19 cellular contexts compared by ENCODE assay signal in genomic region chr1:99566290-99567021, GRCh38.
DNase-seq lines count a peak whose midpoint lies in the region; ATAC-seq, FAIRE-seq and TF ChIP-seq lines count a peak whose summit lies in the region.
"Had no signal": no experiment of that assay in that cellular context is flagged by ENCODE, and none has a peak within 500 bp of the region (broad histone marks: within the 10 kb centered on the region; RNA-seq: fewer than 3 reads in every experiment).

No MANE protein-coding gene starts in this region.

- no peak for TF ChIP-seq POLR2A in K562 (conservative IDR thresholded peaks at IDR 0.05)

- TF ChIP-seq EP300 in K562 (IDR thresholded peaks at IDR 0.05; ENCODE audit: low read length), result no peak

- no peak overlapping the region for H3K4me3 Mint-ChIP-seq in stimulated activated effector memory CD8-positive, alpha-beta T cell treated with anti-CD3 and anti-CD28 coated beads, Interleukin-12 subunit alpha, Interleukin-12 subunit beta, amount 100 ng/mL, for 72 hours
- H3K4me3 Mint-ChIP-seq: CD14-positive monocyte, H9 had no signal

- H3K79me2 ChIP-seq in K562 (ENCODE audit: control insufficient read depth, insufficient read depth, low read length), result no peaks in the 10 kb centered on the region

- 37% methylated on average over 4 of the region's 4 CpGs for WGBS in K562 (ENCODE audit: insufficient coverage, low coverage, missing lambda C conversion rate)

- no peaks in the 10 kb centered on the region for H3K9me3 Mint-ChIP-seq in stimulated activated effector memory CD8-positive, alpha-beta T cell treated with anti-CD3 and anti-CD28 coated beads, Interleukin-12 subunit alpha, Interleukin-12 subunit beta, amount 100 ng/mL, for 72 hours

- no peak overlapping the region for H3K27ac Mint-ChIP-seq in stimulated activated effector memory CD8-positive, alpha-beta T cell treated with anti-CD3 and anti-CD28 coated beads, Interleukin-12 subunit alpha, Interleukin-12 subunit beta, amount 100 ng/mL, for 72 hours
- H3K27ac Mint-ChIP-seq: CD14-positive monocyte, H9 had no signal

- CTCF ChIA-PET in K562 (lab: Yijun Ruan, JAX; ENCODE audit: low intra/inter-chr PET ratio), result no interaction called here

- no TSS peak for BruUV-seq in K562 (replicated peaks; lab: Mats Ljungman, UMichigan)

- no peaks in the 10 kb centered on the region for H3K9me3 ChIP-seq in K562 (replicated peaks; ENCODE audit: control insufficient read depth, insufficient read depth, low read depth, low read length)

- H3K9me1 ChIP-seq in K562 (ENCODE audit: control insufficient read depth, insufficient read depth, low read length), result no peaks in the 10 kb centered on the region

- no peak for TF ChIP-seq RAD21 in K562 (CRISPR knock-in tag; conservative IDR thresholded peaks at IDR 0.05 in 1 of 2, IDR thresholded peaks at IDR 0.05 in 1 of 2)

- in situ Hi-C loops in K562 (cut with MboI), result no loop called here

- DNase-seq in NCI-H226, result peak; percentile 42
- DNase-seq in K562 (ENCODE audit: extremely low read depth in 1 of 4, low spot score in 3 of 4), result no peak
- DNase-seq in left lobe of liver (ENCODE audit: low spot score), result peak; percentile 48
- DNase-seq in stimulated activated effector memory CD8-positive, alpha-beta T cell treated with anti-CD3 and anti-CD28 coated beads, Interleukin-12 subunit alpha, Interleukin-12 subunit beta, amount 100 ng/mL, for 72 hours (ENCODE audit: low spot score in 2 of 2), result no peak
- DNase-seq: DMS79 treated with DMSO at 0.1 percent for 48 hours, H9, NCI-H1092 treated with DMSO at 0.1 percent for 48 hours, NCI-H146, NCI-H2029 treated with DMSO at 0.1 percent for 48 hours, NCI-H2227 treated with DMSO at 0.1 percent for 48 hours, NCI-H524, SW 1271 had no signal

- FAIRE-seq in K562 (lab: Jason Lieb, UNC), result no peak

- intact Hi-C loops in K562 (cut with micrococcal nuclease), result no loop called here

- no peaks in the 10 kb centered on the region for H3K27me3 ChIP-seq in K562 (ENCODE audit: control insufficient read depth in 2 of 2, insufficient read depth in 2 of 2, low read length in 2 of 2)

- no peak overlapping the region for H2AFZ ChIP-seq in K562 (ENCODE audit: low read depth, low read length)

- TF ChIP-seq CTCF in K562 (IDR thresholded peaks at IDR 0.05 in 2 of 3, conservative IDR thresholded peaks at IDR 0.05 in 1 of 3; ENCODE audit: insufficient read depth in 2 of 3, low read depth in 1 of 3, low read length in 3 of 3), result no peak

- H3K4me3 ChIP-seq in K562, result no peak overlapping the region

- H3K9ac ChIP-seq in K562 (ENCODE audit: insufficient read depth in 1 of 2, low read depth in 2 of 2, low read length in 2 of 2), result no peak overlapping the region

- no peak overlapping the region for H3K27ac ChIP-seq in K562 (ENCODE audit: extremely low read depth, low read depth, low read length)
- H3K27ac ChIP-seq: HL-60 had no signal

- POLR2A ChIA-PET in K562 (lab: Yijun Ruan, JAX), result interaction anchor here (0.6 kb wide), 5 partner anchors 11 to 184 kb away, joined by 3 read pairs; no protein-coding TSS in a partner anchor

- no peaks in the 10 kb centered on the region for H3K36me3 ChIP-seq in K562 (ENCODE audit: control insufficient read depth, insufficient read depth, low read length)

- no peaks in the 10 kb centered on the region for H3K4me1 Mint-ChIP-seq in stimulated activated effector memory CD8-positive, alpha-beta T cell treated with anti-CD3 and anti-CD28 coated beads, Interleukin-12 subunit alpha, Interleukin-12 subunit beta, amount 100 ng/mL, for 72 hours
- H3K4me1 Mint-ChIP-seq: CD14-positive monocyte, H9 had no signal

- no peak overlapping the region for H3K4me2 ChIP-seq in K562 (ENCODE audit: insufficient read depth, low read length)

- no peaks in the 10 kb centered on the region for H4K20me1 ChIP-seq in K562 (replicated peaks; ENCODE audit: control insufficient read depth, insufficient read depth, low read length)

- ATAC-seq in K562 (no peak), left lobe of liver (peak; percentile 92), HG03045 (IDR thresholded peaks at IDR 0.05; ENCODE audit: unreplicated experiment) (no peak), GM19452 (IDR thresholded peaks at IDR 0.05; ENCODE audit: unreplicated experiment) (no peak), HG03139 (IDR thresholded peaks at IDR 0.05; ENCODE audit: unreplicated experiment) (no peak)
- ATAC-seq in stimulated activated effector memory CD8-positive, alpha-beta T cell treated with anti-CD3 and anti-CD28 coated beads, Interleukin-12 subunit alpha, Interleukin-12 subunit beta, amount 100 ng/mL, for 72 hours, result no peak
- ATAC-seq: Panc1, Right ventricle myocardium inferior had no signal

- no peaks in the 10 kb centered on the region for H3K36me3 Mint-ChIP-seq in stimulated activated effector memory CD8-positive, alpha-beta T cell treated with anti-CD3 and anti-CD28 coated beads, Interleukin-12 subunit alpha, Interleukin-12 subunit beta, amount 100 ng/mL, for 72 hours
- H3K36me3 Mint-ChIP-seq: CD14-positive monocyte had no signal

- no peaks in the 10 kb centered on the region for H3K4me1 ChIP-seq in K562 (replicated peaks in 1 of 2; ENCODE audit: control insufficient read depth in 2 of 2, insufficient read depth in 2 of 2, low read length in 2 of 2)

TF ChIP-seq in K562, 482 proteins besides CTCF, POLR2A, EP300 and RAD21:
- TF ChIP-seq CEBPG (CRISPR knock-in tag; IDR thresholded peaks at IDR 0.05) (no peak), CEBPG (tag; conservative IDR thresholded peaks at IDR 0.05 in 1 of 2, IDR thresholded peaks at IDR 0.05 in 1 of 2) (peak; percentile 19 to 61; a peak in 1 of 4 replicates), CEBPB (tag; IDR thresholded peaks at IDR 0.05) (peak; percentile 67), NFIC (IDR thresholded peaks at IDR 0.05) (no peak)
TF ChIP-seq in K562: peak in this region for 2.

Comparison
In these comparisons a context has a peak if more than half of its experiments do, and no peak if none do; other contexts are left out.
1. DNase-seq: peak in NCI-H226 (single experiment) and left lobe of liver (single experiment); none in K562 (0 of 4) and stimulated activated effector memory CD8-positive, alpha-beta T cell treated with anti-CD3 and anti-CD28 coated beads, Interleukin-12 subunit alpha, Interleukin-12 subunit beta, amount 100 ng/mL, for 72 hours (0 of 2).